In the genomic region with DNA sequence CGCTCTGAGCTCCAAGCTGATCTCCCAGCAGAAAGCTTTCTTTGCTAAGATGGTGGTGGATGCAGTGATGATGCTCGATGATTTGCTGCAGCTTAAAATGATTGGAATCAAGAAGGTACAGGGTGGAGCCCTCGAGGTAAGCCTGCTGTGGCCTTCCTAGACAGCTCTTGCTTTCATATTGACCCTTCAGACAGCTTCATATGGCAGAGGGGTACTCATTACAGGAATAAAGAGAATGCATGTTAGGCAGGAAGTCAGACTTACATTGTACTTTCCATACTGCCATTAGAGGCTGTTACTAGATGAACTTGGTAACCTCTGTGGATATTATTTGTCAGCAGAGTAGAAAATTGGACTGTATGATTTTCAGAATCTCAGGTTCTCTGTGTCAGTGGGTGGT, we compare ENCODE assay signal across 1 cellular context.
TF ChIP-seq lines count a peak whose summit lies in the region.

No MANE protein-coding gene starts in this region.

TF ChIP-seq in HepG2, 621 proteins besides CTCF, POLR2A, EP300 and RAD21:
- TF ChIP-seq JUND (CRISPR knock-in tag; IDR thresholded peaks at IDR 0.05) = no peak
- TF ChIP-seq ZNF776 (CRISPR knock-in tag; IDR thresholded peaks at IDR 0.05) = no peak
- no peak for TF ChIP-seq CCAR2 (optimal IDR thresholded peaks at IDR 0.05; ENCODE audit: low read depth, low read length)
- TF ChIP-seq ZNF205 (CRISPR knock-in tag; IDR thresholded peaks at IDR 0.05) = no peak
- TF ChIP-seq, protein P1, sequence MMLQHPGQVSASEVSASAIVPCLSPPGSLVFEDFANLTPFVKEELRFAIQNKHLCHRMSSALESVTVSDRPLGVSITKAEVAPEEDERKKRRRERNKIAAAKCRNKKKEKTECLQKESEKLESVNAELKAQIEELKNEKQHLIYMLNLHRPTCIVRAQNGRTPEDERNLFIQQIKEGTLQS (CRISPR knock-in tag; IDR thresholded peaks at IDR 0.05) = no peak
- TF ChIP-seq, protein P2, sequence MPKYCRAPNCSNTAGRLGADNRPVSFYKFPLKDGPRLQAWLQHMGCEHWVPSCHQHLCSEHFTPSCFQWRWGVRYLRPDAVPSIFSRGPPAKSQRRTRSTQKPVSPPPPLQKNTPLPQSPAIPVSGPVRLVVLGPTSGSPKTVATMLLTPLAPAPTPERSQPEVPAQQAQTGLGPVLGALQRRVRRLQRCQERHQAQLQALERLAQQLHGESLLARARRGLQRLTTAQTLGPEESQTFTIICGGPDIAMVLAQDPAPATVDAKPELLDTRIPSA (CRISPR knock-in tag; IDR thresholded peaks at IDR 0.05; ENCODE audit: borderline replicate concordance) = no peak
- no peak for TF ChIP-seq HOXA5 (CRISPR knock-in tag; IDR thresholded peaks at IDR 0.05)
- no peak for TF ChIP-seq ZBTB42 (CRISPR knock-in tag; IDR thresholded peaks at IDR 0.05)
- no peak for TF ChIP-seq ZSCAN29 (CRISPR knock-in tag; conservative IDR thresholded peaks at IDR 0.05)
- TF ChIP-seq SETDB1 (CRISPR knock-in tag; IDR thresholded peaks at IDR 0.05; ENCODE audit: borderline replicate concordance) = no peak
- TF ChIP-seq, protein P3, sequence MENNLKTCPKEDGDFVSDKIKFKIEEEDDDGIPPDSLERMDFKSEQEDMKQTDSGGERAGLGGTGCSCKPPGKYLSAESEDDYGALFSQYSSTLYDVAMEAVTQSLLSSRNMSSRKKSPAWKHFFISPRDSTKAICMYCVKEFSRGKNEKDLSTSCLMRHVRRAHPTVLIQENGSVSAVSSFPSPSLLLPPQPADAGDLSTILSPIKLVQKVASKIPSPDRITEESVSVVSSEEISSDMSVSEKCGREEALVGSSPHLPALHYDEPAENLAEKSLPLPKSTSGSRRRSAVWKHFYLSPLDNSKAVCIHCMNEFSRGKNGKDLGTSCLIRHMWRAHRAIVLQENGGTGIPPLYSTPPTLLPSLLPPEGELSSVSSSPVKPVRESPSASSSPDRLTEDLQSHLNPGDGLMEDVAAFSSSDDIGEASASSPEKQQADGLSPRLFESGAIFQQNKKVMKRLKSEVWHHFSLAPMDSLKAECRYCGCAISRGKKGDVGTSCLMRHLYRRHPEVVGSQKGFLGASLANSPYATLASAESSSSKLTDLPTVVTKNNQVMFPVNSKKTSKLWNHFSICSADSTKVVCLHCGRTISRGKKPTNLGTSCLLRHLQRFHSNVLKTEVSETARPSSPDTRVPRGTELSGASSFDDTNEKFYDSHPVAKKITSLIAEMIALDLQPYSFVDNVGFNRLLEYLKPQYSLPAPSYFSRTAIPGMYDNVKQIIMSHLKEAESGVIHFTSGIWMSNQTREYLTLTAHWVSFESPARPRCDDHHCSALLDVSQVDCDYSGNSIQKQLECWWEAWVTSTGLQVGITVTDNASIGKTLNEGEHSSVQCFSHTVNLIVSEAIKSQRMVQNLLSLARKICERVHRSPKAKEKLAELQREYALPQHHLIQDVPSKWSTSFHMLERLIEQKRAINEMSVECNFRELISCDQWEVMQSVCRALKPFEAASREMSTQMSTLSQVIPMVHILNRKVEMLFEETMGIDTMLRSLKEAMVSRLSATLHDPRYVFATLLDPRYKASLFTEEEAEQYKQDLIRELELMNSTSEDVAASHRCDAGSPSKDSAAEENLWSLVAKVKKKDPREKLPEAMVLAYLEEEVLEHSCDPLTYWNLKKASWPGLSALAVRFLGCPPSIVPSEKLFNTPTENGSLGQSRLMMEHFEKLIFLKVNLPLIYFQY (CRISPR knock-in tag; IDR thresholded peaks at IDR 0.05; ENCODE audit: borderline replicate concordance) = no peak
- no peak for TF ChIP-seq ZNF652 (CRISPR knock-in tag; IDR thresholded peaks at IDR 0.05; ENCODE audit: borderline replicate concordance, low read depth)
- TF ChIP-seq IKZF4 (CRISPR knock-in tag; IDR thresholded peaks at IDR 0.05; ENCODE audit: borderline replicate concordance, low read depth, not compliant biosample characterization) = no peak
